ENCODE assay signal across 1 cellular context in the genomic region with DNA sequence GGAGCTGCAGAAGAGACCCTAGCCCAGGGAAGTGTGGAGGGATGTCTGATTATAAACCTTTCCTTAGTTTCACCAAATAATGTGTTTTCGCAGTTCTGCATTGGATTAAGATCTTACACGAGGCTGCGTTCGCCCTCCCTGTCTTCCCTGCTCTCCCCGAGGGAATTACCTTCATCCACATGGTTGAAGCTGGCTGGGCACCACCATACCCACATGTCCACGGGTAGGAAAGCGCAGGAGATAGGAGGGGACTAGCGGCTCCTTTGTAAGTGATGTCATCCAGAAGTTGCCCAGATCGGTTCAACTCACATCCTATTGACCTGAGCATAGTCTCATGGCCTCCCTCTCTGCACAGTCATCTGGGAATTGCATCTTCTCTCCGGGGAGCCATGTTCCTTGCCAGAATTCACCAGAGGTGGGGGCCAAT.
A peak's percentile ranks its signal among the peaks of the same experiment; 100 is the strongest.
TF ChIP-seq lines count a peak whose summit lies in the region.

No MANE protein-coding gene starts in this region.

TF ChIP-seq in K562, 482 proteins besides CTCF, POLR2A, EP300 and RAD21 (continued from another document):
- TF ChIP-seq, protein P1, sequence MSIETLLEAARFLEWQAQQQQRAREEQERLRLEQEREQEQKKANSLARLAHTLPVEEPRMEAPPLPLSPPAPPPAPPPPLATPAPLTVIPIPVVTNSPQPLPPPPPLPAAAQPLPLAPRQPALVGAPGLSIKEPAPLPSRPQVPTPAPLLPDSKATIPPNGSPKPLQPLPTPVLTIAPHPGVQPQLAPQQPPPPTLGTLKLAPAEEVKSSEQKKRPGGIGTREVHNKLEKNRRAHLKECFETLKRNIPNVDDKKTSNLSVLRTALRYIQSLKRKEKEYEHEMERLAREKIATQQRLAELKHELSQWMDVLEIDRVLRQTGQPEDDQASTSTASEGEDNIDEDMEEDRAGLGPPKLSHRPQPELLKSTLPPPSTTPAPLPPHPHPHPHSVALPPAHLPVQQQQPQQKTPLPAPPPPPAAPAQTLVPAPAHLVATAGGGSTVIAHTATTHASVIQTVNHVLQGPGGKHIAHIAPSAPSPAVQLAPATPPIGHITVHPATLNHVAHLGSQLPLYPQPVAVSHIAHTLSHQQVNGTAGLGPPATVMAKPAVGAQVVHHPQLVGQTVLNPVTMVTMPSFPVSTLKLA (conservative IDR thresholded peaks at IDR 0.05) = peak; percentile 49 to 53; a peak in 2 of 4 replicates
- TF ChIP-seq, protein P2, sequence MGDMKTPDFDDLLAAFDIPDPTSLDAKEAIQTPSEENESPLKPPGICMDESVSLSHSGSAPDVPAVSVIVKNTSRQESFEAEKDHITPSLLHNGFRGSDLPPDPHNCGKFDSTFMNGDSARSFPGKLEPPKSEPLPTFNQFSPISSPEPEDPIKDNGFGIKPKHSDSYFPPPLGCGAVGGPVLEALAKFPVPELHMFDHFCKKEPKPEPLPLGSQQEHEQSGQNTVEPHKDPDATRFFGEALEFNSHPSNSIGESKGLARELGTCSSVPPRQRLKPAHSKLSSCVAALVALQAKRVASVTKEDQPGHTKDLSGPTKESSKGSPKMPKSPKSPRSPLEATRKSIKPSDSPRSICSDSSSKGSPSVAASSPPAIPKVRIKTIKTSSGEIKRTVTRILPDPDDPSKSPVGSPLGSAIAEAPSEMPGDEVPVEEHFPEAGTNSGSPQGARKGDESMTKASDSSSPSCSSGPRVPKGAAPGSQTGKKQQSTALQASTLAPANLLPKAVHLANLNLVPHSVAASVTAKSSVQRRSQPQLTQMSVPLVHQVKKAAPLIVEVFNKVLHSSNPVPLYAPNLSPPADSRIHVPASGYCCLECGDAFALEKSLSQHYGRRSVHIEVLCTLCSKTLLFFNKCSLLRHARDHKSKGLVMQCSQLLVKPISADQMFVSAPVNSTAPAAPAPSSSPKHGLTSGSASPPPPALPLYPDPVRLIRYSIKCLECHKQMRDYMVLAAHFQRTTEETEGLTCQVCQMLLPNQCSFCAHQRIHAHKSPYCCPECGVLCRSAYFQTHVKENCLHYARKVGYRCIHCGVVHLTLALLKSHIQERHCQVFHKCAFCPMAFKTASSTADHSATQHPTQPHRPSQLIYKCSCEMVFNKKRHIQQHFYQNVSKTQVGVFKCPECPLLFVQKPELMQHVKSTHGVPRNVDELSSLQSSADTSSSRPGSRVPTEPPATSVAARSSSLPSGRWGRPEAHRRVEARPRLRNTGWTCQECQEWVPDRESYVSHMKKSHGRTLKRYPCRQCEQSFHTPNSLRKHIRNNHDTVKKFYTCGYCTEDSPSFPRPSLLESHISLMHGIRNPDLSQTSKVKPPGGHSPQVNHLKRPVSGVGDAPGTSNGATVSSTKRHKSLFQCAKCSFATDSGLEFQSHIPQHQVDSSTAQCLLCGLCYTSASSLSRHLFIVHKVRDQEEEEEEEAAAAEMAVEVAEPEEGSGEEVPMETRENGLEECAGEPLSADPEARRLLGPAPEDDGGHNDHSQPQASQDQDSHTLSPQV (IDR thresholded peaks at IDR 0.05) = 0 out of 2 replicates have a peak, but pooled peaks have one; percentile 32
- TF ChIP-seq L3MBTL2 (IDR thresholded peaks at IDR 0.05) (peak; percentile 67), ZNF263 (CRISPR knock-in tag; IDR thresholded peaks at IDR 0.05; ENCODE audit: borderline replicate concordance) (no peak), ZBTB7A (IDR thresholded peaks at IDR 0.05; ENCODE audit: borderline replicate concordance, control insufficient read depth, low read depth, low read length) (peak; percentile 18; the same call in 1 of the 2 replicates), GATA2 (CRISPR knock-in tag; IDR thresholded peaks at IDR 0.05) (peak; percentile 24; the same call in 1 of the 2 replicates), NR2C2 (CRISPR knock-in tag; IDR thresholded peaks at IDR 0.05) (peak; percentile 45; the same call in 1 of the 2 replicates), NR2C2 (tag; IDR thresholded peaks at IDR 0.05) (no peak), DIDO1 (tag; IDR thresholded peaks at IDR 0.05; ENCODE audit: low read depth) (peak; percentile 34; the same call in 1 of the 2 replicates), STAT5B (CRISPR knock-in tag; IDR thresholded peaks at IDR 0.05) (no peak), SMAD4 (CRISPR knock-in tag; conservative IDR thresholded peaks at IDR 0.05) (no peak), NRF1 (conservative IDR thresholded peaks at IDR 0.05 in 1 of 2, IDR thresholded peaks at IDR 0.05 in 1 of 2) (peak in 1 of 2 experiments; percentile 32; a peak in 2 of 4 replicates)
- TF ChIP-seq, protein P3, sequence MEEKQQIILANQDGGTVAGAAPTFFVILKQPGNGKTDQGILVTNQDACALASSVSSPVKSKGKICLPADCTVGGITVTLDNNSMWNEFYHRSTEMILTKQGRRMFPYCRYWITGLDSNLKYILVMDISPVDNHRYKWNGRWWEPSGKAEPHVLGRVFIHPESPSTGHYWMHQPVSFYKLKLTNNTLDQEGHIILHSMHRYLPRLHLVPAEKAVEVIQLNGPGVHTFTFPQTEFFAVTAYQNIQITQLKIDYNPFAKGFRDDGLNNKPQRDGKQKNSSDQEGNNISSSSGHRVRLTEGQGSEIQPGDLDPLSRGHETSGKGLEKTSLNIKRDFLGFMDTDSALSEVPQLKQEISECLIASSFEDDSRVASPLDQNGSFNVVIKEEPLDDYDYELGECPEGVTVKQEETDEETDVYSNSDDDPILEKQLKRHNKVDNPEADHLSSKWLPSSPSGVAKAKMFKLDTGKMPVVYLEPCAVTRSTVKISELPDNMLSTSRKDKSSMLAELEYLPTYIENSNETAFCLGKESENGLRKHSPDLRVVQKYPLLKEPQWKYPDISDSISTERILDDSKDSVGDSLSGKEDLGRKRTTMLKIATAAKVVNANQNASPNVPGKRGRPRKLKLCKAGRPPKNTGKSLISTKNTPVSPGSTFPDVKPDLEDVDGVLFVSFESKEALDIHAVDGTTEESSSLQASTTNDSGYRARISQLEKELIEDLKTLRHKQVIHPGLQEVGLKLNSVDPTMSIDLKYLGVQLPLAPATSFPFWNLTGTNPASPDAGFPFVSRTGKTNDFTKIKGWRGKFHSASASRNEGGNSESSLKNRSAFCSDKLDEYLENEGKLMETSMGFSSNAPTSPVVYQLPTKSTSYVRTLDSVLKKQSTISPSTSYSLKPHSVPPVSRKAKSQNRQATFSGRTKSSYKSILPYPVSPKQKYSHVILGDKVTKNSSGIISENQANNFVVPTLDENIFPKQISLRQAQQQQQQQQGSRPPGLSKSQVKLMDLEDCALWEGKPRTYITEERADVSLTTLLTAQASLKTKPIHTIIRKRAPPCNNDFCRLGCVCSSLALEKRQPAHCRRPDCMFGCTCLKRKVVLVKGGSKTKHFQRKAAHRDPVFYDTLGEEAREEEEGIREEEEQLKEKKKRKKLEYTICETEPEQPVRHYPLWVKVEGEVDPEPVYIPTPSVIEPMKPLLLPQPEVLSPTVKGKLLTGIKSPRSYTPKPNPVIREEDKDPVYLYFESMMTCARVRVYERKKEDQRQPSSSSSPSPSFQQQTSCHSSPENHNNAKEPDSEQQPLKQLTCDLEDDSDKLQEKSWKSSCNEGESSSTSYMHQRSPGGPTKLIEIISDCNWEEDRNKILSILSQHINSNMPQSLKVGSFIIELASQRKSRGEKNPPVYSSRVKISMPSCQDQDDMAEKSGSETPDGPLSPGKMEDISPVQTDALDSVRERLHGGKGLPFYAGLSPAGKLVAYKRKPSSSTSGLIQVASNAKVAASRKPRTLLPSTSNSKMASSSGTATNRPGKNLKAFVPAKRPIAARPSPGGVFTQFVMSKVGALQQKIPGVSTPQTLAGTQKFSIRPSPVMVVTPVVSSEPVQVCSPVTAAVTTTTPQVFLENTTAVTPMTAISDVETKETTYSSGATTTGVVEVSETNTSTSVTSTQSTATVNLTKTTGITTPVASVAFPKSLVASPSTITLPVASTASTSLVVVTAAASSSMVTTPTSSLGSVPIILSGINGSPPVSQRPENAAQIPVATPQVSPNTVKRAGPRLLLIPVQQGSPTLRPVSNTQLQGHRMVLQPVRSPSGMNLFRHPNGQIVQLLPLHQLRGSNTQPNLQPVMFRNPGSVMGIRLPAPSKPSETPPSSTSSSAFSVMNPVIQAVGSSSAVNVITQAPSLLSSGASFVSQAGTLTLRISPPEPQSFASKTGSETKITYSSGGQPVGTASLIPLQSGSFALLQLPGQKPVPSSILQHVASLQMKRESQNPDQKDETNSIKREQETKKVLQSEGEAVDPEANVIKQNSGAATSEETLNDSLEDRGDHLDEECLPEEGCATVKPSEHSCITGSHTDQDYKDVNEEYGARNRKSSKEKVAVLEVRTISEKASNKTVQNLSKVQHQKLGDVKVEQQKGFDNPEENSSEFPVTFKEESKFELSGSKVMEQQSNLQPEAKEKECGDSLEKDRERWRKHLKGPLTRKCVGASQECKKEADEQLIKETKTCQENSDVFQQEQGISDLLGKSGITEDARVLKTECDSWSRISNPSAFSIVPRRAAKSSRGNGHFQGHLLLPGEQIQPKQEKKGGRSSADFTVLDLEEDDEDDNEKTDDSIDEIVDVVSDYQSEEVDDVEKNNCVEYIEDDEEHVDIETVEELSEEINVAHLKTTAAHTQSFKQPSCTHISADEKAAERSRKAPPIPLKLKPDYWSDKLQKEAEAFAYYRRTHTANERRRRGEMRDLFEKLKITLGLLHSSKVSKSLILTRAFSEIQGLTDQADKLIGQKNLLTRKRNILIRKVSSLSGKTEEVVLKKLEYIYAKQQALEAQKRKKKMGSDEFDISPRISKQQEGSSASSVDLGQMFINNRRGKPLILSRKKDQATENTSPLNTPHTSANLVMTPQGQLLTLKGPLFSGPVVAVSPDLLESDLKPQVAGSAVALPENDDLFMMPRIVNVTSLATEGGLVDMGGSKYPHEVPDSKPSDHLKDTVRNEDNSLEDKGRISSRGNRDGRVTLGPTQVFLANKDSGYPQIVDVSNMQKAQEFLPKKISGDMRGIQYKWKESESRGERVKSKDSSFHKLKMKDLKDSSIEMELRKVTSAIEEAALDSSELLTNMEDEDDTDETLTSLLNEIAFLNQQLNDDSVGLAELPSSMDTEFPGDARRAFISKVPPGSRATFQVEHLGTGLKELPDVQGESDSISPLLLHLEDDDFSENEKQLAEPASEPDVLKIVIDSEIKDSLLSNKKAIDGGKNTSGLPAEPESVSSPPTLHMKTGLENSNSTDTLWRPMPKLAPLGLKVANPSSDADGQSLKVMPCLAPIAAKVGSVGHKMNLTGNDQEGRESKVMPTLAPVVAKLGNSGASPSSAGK (IDR thresholded peaks at IDR 0.05) = peak; percentile 75
- TF ChIP-seq, protein P4, sequence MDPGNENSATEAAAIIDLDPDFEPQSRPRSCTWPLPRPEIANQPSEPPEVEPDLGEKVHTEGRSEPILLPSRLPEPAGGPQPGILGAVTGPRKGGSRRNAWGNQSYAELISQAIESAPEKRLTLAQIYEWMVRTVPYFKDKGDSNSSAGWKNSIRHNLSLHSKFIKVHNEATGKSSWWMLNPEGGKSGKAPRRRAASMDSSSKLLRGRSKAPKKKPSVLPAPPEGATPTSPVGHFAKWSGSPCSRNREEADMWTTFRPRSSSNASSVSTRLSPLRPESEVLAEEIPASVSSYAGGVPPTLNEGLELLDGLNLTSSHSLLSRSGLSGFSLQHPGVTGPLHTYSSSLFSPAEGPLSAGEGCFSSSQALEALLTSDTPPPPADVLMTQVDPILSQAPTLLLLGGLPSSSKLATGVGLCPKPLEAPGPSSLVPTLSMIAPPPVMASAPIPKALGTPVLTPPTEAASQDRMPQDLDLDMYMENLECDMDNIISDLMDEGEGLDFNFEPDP (CRISPR knock-in tag; IDR thresholded peaks at IDR 0.05) = no peak
- TF ChIP-seq, protein P5, sequence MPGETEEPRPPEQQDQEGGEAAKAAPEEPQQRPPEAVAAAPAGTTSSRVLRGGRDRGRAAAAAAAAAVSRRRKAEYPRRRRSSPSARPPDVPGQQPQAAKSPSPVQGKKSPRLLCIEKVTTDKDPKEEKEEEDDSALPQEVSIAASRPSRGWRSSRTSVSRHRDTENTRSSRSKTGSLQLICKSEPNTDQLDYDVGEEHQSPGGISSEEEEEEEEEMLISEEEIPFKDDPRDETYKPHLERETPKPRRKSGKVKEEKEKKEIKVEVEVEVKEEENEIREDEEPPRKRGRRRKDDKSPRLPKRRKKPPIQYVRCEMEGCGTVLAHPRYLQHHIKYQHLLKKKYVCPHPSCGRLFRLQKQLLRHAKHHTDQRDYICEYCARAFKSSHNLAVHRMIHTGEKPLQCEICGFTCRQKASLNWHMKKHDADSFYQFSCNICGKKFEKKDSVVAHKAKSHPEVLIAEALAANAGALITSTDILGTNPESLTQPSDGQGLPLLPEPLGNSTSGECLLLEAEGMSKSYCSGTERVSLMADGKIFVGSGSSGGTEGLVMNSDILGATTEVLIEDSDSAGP (CRISPR knock-in tag; IDR thresholded peaks at IDR 0.05) = 0 out of 2 replicates have a peak, but pooled peaks have one; percentile 56
